In genomic region chr10:15116225-15116624, GRCh38 we compare ENCODE assay signal across 35 cellular contexts.
"Had no signal": no experiment of that assay in that cellular context is flagged by ENCODE, and none has a peak within 500 bp of the region (broad histone marks: within the 10 kb centered on the region; RNA-seq: fewer than 3 reads in every experiment).

No MANE protein-coding gene starts in this region.

- H3K27me3 ChIP-seq: MG63 had no signal

- DNase-seq: Kasumi-1, MG63, MM.1S, MV-4-11, NCI-H1048, NCI-H1092, NCI-H1092 treated with DMSO at 0.1 percent for 48 hours, NCI-H1105, NCI-H1105 treated with DMSO at 0.1 percent for 48 hours, NCI-H1417, NCI-H1417 treated with DMSO at 0.1 percent for 48 hours, NCI-H1436, NCI-H1436 treated with DMSO at 0.1 percent for 48 hours, NCI-H146, NCI-H1694, NCI-H1694 treated with DMSO at 0.1 percent for 48 hours, NCI-H187, NCI-H187 treated with DMSO at 0.1 percent for 48 hours, NCI-H1930, NCI-H2029, NCI-H2029 treated with DMSO at 0.1 percent for 48 hours, NCI-H2081, NCI-H2081 treated with DMSO at 0.1 percent for 48 hours, NCI-H2107, NCI-H2171, NCI-H2171 treated with DMSO at 0.1 percent for 48 hours, NCI-H2227 treated with DMSO at 0.1 percent for 48 hours, NCI-H226, NCI-H345, NCI-H446, NCI-H446 treated with DMSO at 0.1 percent for 48 hours, NCI-H510A, NCI-H510A treated with DMSO at 0.1 percent for 48 hours, NCI-H524, NCI-H524 treated with DMSO at 0.1 percent for 48 hours had no signal

- H3K4me3 ChIP-seq: MG63 had no signal
